11 cellular contexts compared by ENCODE assay signal in the genomic region with DNA sequence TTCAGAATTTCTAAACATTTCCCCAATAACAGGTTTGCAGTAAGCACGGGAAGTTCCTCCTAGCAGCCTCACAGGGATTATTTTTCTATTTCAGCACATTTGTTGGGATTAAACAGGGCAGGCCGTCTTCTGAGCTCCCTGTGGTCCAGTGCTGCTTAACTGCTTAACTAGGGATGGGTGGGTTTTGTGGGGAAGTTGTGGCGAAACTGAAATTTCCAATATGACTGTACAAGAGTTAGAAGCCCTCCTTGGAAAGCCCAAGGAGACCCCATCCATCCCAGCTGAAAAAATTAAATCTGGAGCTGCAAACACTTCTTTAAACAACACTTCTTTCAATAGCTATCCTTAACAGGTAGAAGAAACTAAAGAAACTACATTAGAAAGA. TPM values are rescaled to one million over a fixed set of nuclear protein-coding genes. Genes with fewer than 3 reads are reported as not detected.
DNase-seq lines count a peak whose midpoint lies in the region; ATAC-seq and TF ChIP-seq lines count a peak whose summit lies in the region.
"Had no signal": no experiment of that assay in that cellular context is flagged by ENCODE, and none has a peak within 500 bp of the region (broad histone marks: within the 10 kb centered on the region; RNA-seq: fewer than 3 reads in every experiment).

No MANE protein-coding gene starts in this region.

- intact Hi-C loops in heart left ventricle (cut with DNase I) = no loop called here
- intact Hi-C loops in left ventricle myocardium superior (cut with micrococcal nuclease) = no loop called here
- intact Hi-C loops in activated T-helper 1 cell treated with anti-CD3 and anti-CD28 coated beads, Interleukin-12 subunit alpha, Interleukin-12 subunit beta, Interleukin-2, Interleukin-4 antibody, amounts not matched to agents 30 ng/mL and 10 ng/mL and 1 ng/mL, durations not matched to agents 14 hours and 24 hours and 36 hours (cut with micrococcal nuclease) = no loop called here
- intact Hi-C loops in upper lobe of right lung (cut with DNase I) = no loop called here
- intact Hi-C loops in posterior vena cava (cut with DNase I) = no loop called here

- H3K4me1 Mint-ChIP-seq in activated T-helper 1 cell treated with anti-CD3 and anti-CD28 coated beads, Interleukin-12 subunit alpha, Interleukin-12 subunit beta, Interleukin-2, Interleukin-4 antibody, amounts not matched to agents 30 ng/mL and 10 ng/mL and 1 ng/mL, durations not matched to agents 14 hours and 24 hours and 36 hours (ENCODE audit: low read depth) = peaks cover 85% of the 10 kb centered on the region

- peak overlapping the region in 1 of 12 donors; percentile 49 for H3K4me3 ChIP-seq in heart left ventricle
- H3K4me3 ChIP-seq in muscle layer of colon (ENCODE audit: low read depth in 1 of 2, low read length in 2 of 2) = peak overlapping the region in 1 of 2 donors; percentile 3
- no peak overlapping the region for H3K4me3 ChIP-seq in upper lobe of right lung

- H3K27me3 Mint-ChIP-seq in activated T-helper 1 cell treated with anti-CD3 and anti-CD28 coated beads, Interleukin-12 subunit alpha, Interleukin-12 subunit beta, Interleukin-2, Interleukin-4 antibody, amounts not matched to agents 30 ng/mL and 10 ng/mL and 1 ng/mL, durations not matched to agents 14 hours and 24 hours and 36 hours (ENCODE audit: insufficient read depth) = no peaks in the 10 kb centered on the region

- peak overlapping the region; percentile 80 for H3K4me3 Mint-ChIP-seq in activated T-helper 1 cell treated with anti-CD3 and anti-CD28 coated beads, Interleukin-12 subunit alpha, Interleukin-12 subunit beta, Interleukin-2, Interleukin-4 antibody, amounts not matched to agents 30 ng/mL and 10 ng/mL and 1 ng/mL, durations not matched to agents 14 hours and 24 hours and 36 hours
- H3K4me3 Mint-ChIP-seq: neural crest cell had no signal

- H3K27ac ChIP-seq in heart left ventricle (peak overlapping the region; percentile 14 to 91 (median 67)), muscle layer of colon (ENCODE audit: low read depth, low read length) (peak overlapping the region; percentile 79), upper lobe of right lung (peak overlapping the region; percentile 72)

- no peaks in the 10 kb centered on the region for H3K27me3 ChIP-seq in heart left ventricle
- H3K27me3 ChIP-seq in muscle layer of colon (ENCODE audit: control insufficient read depth in 1 of 2, insufficient read depth in 2 of 2, low read length in 2 of 2) = no peaks in the 10 kb centered on the region
- no peaks in the 10 kb centered on the region for H3K27me3 ChIP-seq in upper lobe of right lung

- no peak for ATAC-seq in heart left ventricle
- ATAC-seq in left ventricle myocardium superior = no peak
- ATAC-seq in upper lobe of right lung = no peak
- no peak for ATAC-seq in HG03045 (IDR thresholded peaks at IDR 0.05; ENCODE audit: unreplicated experiment)

- H3K36me3 ChIP-seq in heart left ventricle (no peaks in the 10 kb centered on the region), muscle layer of colon (ENCODE audit: insufficient read depth, low read length) (peaks cover 3% of the 10 kb centered on the region), upper lobe of right lung (no peaks in the 10 kb centered on the region)

- 60 to 74% (median 69%) methylated on average over 3 of the region's 3 CpGs for WGBS in heart left ventricle, 4 donors

- no peak for TF ChIP-seq POLR2A in heart left ventricle (IDR thresholded peaks at IDR 0.05)

- H3K9me3 Mint-ChIP-seq in activated T-helper 1 cell treated with anti-CD3 and anti-CD28 coated beads, Interleukin-12 subunit alpha, Interleukin-12 subunit beta, Interleukin-2, Interleukin-4 antibody, amounts not matched to agents 30 ng/mL and 10 ng/mL and 1 ng/mL, durations not matched to agents 14 hours and 24 hours and 36 hours = peaks cover 7% of the 10 kb centered on the region
- H3K9me3 Mint-ChIP-seq: neural crest cell had no signal

- peaks cover 18% of the 10 kb centered on the region for H3K36me3 Mint-ChIP-seq in activated T-helper 1 cell treated with anti-CD3 and anti-CD28 coated beads, Interleukin-12 subunit alpha, Interleukin-12 subunit beta, Interleukin-2, Interleukin-4 antibody, amounts not matched to agents 30 ng/mL and 10 ng/mL and 1 ng/mL, durations not matched to agents 14 hours and 24 hours and 36 hours (ENCODE audit: low read depth)

- peaks cover 0 to 96% (median 61%) of the 10 kb centered on the region in 12 donors for H3K4me1 ChIP-seq in heart left ventricle
- H3K4me1 ChIP-seq in muscle layer of colon (ENCODE audit: insufficient read depth, low read length) = peaks cover 75% of the 10 kb centered on the region
- peaks cover 54% of the 10 kb centered on the region for H3K4me1 ChIP-seq in upper lobe of right lung

- DNase-seq in heart left ventricle (no peak), left ventricle myocardium superior (no peak), upper lobe of right lung (no peak), hypothalamus (lab: John Stamatoyannopoulos, UW) (no peak), posterior vena cava (ENCODE audit: low spot score) (no peak)
- no peak for DNase-seq in activated T-helper 1 cell treated with anti-CD3 and anti-CD28 coated beads, Interleukin-12 subunit alpha, Interleukin-12 subunit beta, Interleukin-2, Interleukin-4 antibody, amounts not matched to agents 30 ng/mL and 10 ng/mL and 1 ng/mL, durations not matched to agents 14 hours and 24 hours and 36 hours (ENCODE audit: low spot score)
- DNase-seq: activated CD4-positive, alpha-beta T cell treated with anti-CD3 and anti-CD28 coated beads for 1 hour; NCI-H1105 treated with DMSO at 0.1 percent for 48 hours had no signal

- no peaks in the 10 kb centered on the region for H3K9me3 ChIP-seq in heart left ventricle
- no peaks in the 10 kb centered on the region for H3K9me3 ChIP-seq in muscle layer of colon (ENCODE audit: low read length)
- no peaks in the 10 kb centered on the region for H3K9me3 ChIP-seq in upper lobe of right lung

- TF ChIP-seq CTCF in heart left ventricle (IDR thresholded peaks at IDR 0.05) = no peak
- no peak for TF ChIP-seq CTCF in upper lobe of right lung (IDR thresholded peaks at IDR 0.05)

- H3K9ac ChIP-seq in muscle layer of colon (ENCODE audit: low read length) = no peak overlapping the region

- H3K27ac Mint-ChIP-seq in activated T-helper 1 cell treated with anti-CD3 and anti-CD28 coated beads, Interleukin-12 subunit alpha, Interleukin-12 subunit beta, Interleukin-2, Interleukin-4 antibody, amounts not matched to agents 30 ng/mL and 10 ng/mL and 1 ng/mL, durations not matched to agents 14 hours and 24 hours and 36 hours = peak overlapping the region; percentile 99

RNA-seq across cellular contexts. Expression of a gene that starts 22.2 kb away (rescaled TPM):
- total RNA-seq in heart left ventricle (10 to 100 TPM in 6 of 9 donors, 1 to 10 TPM in 3; 5.9 to 18.5 (median 14.9) TPM), left ventricle myocardium superior (11.2 TPM), upper lobe of right lung (11.8 TPM), posterior vena cava (10 to 100 TPM in 1 of 2 donors, 1 to 10 TPM in 1; 6.5 to 11.1 TPM)
- 1 to 10 TPM; 5.2 to 7.1 TPM for polyA plus RNA-seq in heart left ventricle
- total RNA-seq in activated T-helper 1 cell treated with anti-CD3 and anti-CD28 coated beads, Interleukin-12 subunit alpha, Interleukin-12 subunit beta, Interleukin-2, Interleukin-4 antibody, amounts not matched to agents 30 ng/mL and 10 ng/mL and 1 ng/mL, durations not matched to agents 14 hours and 24 hours and 36 hours = 13.9 and 14.8 TPM in 2 replicates

RNA-seq across cellular contexts. Expression of a gene that starts 33.9 kb away (rescaled TPM):
- total RNA-seq in heart left ventricle = 10 to 100 TPM; 61.0 to 93.4 (median 66.2) TPM
- polyA plus RNA-seq in heart left ventricle = 100 to 1,000 TPM in 1 of 2 donors, 10 to 100 TPM in 1; 50.3 to 137 TPM
- 61.5 TPM for total RNA-seq in left ventricle myocardium superior
- 71.6 and 75.4 TPM in 2 replicates for total RNA-seq in activated T-helper 1 cell treated with anti-CD3 and anti-CD28 coated beads, Interleukin-12 subunit alpha, Interleukin-12 subunit beta, Interleukin-2, Interleukin-4 antibody, amounts not matched to agents 30 ng/mL and 10 ng/mL and 1 ng/mL, durations not matched to agents 14 hours and 24 hours and 36 hours
- total RNA-seq in upper lobe of right lung = 48.1 TPM
- total RNA-seq in posterior vena cava = 10 to 100 TPM; 28.1 to 33.3 TPM

RNA-seq across cellular contexts. Expression of a gene that starts 46.8 kb away (rescaled TPM):
- total RNA-seq in heart left ventricle = 10 to 100 TPM; 34.3 to 80.9 (median 56.0) TPM
- 10 to 100 TPM; 10.1 to 27.3 TPM for polyA plus RNA-seq in heart left ventricle
- total RNA-seq in left ventricle myocardium superior = 52.8 TPM
- total RNA-seq in activated T-helper 1 cell treated with anti-CD3 and anti-CD28 coated beads, Interleukin-12 subunit alpha, Interleukin-12 subunit beta, Interleukin-2, Interleukin-4 antibody, amounts not matched to agents 30 ng/mL and 10 ng/mL and 1 ng/mL, durations not matched to agents 14 hours and 24 hours and 36 hours = 68.5 and 71.1 TPM in 2 replicates
- total RNA-seq in upper lobe of right lung = 61.4 TPM
- 10 to 100 TPM; 50.2 to 58.1 TPM for total RNA-seq in posterior vena cava
